Comparison of ENCODE assay signal across 8 cellular contexts in genomic region chr16:81429045-81429521, GRCh38. TPM values are rescaled to one million over a fixed set of nuclear protein-coding genes. Genes with fewer than 3 reads are reported as not detected.
DNase-seq lines count a peak whose midpoint lies in the region; ATAC-seq and TF ChIP-seq lines count a peak whose summit lies in the region.

No MANE protein-coding gene starts in this region.

- TF ChIP-seq CTCF in astrocyte of the spinal cord (IDR thresholded peaks at IDR 0.05; ENCODE audit: low read depth, low read length) (peak; percentile 55), liver (IDR thresholded peaks at IDR 0.05; ENCODE audit: low read depth, low read length, missing input control) (peak; percentile 55)

- no peak for ATAC-seq in HG02588 (IDR thresholded peaks at IDR 0.05; ENCODE audit: unreplicated experiment)
- no peak for ATAC-seq in GM19324 (IDR thresholded peaks at IDR 0.05; ENCODE audit: low FRiP score, unreplicated experiment)
- ATAC-seq in HG03108 (IDR thresholded peaks at IDR 0.05; ENCODE audit: unreplicated experiment), result no peak

- DNase-seq in Daoy (ENCODE audit: low read depth) (peak; percentile 46), MG63 (peak; percentile 59), astrocyte of the spinal cord (ENCODE audit: low read depth, low spot score) (no peak), DMS79 treated with DMSO at 0.1 percent for 48 hours (lab: John Stamatoyannopoulos, UW) (no peak)

- H3K9ac ChIP-seq in liver (ENCODE audit: low read depth in 1 of 2, low read length in 2 of 2), result no peak overlapping the region

- no peaks in the 10 kb centered on the region for H3K36me3 ChIP-seq in MG63
- H3K36me3 ChIP-seq in liver (ENCODE audit: control insufficient read depth in 4 of 4, insufficient read depth in 3 of 4, low read depth in 1 of 4, low read length in 3 of 4), result no peaks in the 10 kb centered on the region

- peaks cover 5 to 15% (median 9%) of the 10 kb centered on the region in 4 donors for H3K4me1 ChIP-seq in liver (ENCODE audit: control insufficient read depth in 4 of 4, insufficient read depth in 4 of 4, low read length in 3 of 4)

- TF ChIP-seq RAD21 in liver (IDR thresholded peaks at IDR 0.05), result peak; percentile 84 to 89

- H3K27ac ChIP-seq in liver (ENCODE audit: low read depth in 1 of 2, low read length in 2 of 2), result no peak overlapping the region

- H3K27me3 ChIP-seq in MG63 (no peaks in the 10 kb centered on the region), liver (ENCODE audit: control insufficient read depth in 4 of 4, insufficient read depth in 4 of 4, low read length in 3 of 4) (no peaks in the 10 kb centered on the region)

- H3K9me3 ChIP-seq in MG63, result no peaks in the 10 kb centered on the region
- no peaks in the 10 kb centered on the region for H3K9me3 ChIP-seq in liver (ENCODE audit: control insufficient read depth in 4 of 4, low read length in 3 of 4)

- no peak overlapping the region for H3K4me3 ChIP-seq in MG63
- H3K4me3 ChIP-seq in astrocyte of the spinal cord (ENCODE audit: low read depth, low read length), result no peak overlapping the region
- no peak overlapping the region for H3K4me3 ChIP-seq in liver (ENCODE audit: low read depth in 1 of 3, low read length in 3 of 3)

- in situ Hi-C loops in astrocyte of the spinal cord (cut with HindIII; ENCODE audit: low sequenced_read_pairs), result no loop called here

- 34% methylated on average over 3 of the region's 3 CpGs for WGBS in liver

TF ChIP-seq in liver, 16 proteins besides CTCF, POLR2A, EP300 and RAD21:
- TF ChIP-seq FOXA2 (IDR thresholded peaks at IDR 0.05), result no peak
- no peak for TF ChIP-seq HNF4G (IDR thresholded peaks at IDR 0.05)
- no peak for TF ChIP-seq NR2F2 (IDR thresholded peaks at IDR 0.05)
- TF ChIP-seq HNF4A (conservative IDR thresholded peaks at IDR 0.05), result peak in 1 of 2 donors; percentile 14

RNA-seq across cellular contexts. Expression of gene CMIP, which starts 15.5 kb away (rescaled TPM):
- total RNA-seq in Daoy (2014; rRNA removed; shearing (Covaris generic)), result 5.6 and 6.9 TPM in 2 replicates
- total RNA-seq in MG63 (2014; rRNA removed; shearing (Covaris generic); ENCODE audit: low replicate concordance), result 1.4 and 1.8 TPM in 2 replicates
- 10 to 100 TPM; 14.1 to 15.6 TPM for total RNA-seq in liver
- 1 to 10 TPM; 1.7 to 6.1 TPM for polyA plus RNA-seq in liver

Comparison
In these comparisons a context has a peak if more than half of its experiments do, and no peak if none do; other contexts are left out.
1. DNase-seq: peak in Daoy (single experiment) and MG63 (single experiment); none in astrocyte of the spinal cord (single experiment) and DMS79 treated with DMSO at 0.1 percent for 48 hours (single experiment).